ENCODE assay signal across 8 cellular contexts in the genomic region with DNA sequence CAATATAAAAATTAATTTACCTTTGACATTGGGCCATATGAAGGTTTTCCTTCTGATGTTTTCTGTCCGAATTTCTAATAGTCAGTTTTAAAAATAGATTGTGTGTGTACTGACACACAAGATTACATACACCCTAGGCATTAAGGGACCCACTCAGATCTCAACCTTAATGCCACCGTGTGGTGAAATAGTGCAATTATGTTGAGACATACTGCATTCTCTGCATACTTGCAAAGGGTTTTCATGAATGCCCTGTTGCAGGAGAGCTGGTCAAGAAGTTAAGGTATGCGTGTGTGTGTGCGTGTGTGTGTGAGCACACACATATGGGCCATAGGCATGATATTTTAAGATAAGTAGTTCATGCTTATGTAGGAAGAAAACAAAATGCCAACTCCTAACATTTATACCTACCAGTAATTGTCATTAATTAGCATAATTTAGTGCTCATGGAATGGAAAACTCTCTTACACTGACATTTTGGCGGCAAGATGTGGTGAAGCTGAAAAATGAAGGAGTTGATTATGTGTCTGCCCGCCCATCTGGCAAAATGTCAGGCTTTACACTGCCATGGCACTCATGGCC. TPM values are rescaled to one million over a fixed set of nuclear protein-coding genes. Genes with fewer than 3 reads are reported as not detected.
DNase-seq lines count a peak whose midpoint lies in the region; ATAC-seq and TF ChIP-seq lines count a peak whose summit lies in the region.
"Had no signal": no experiment of that assay in that cellular context is flagged by ENCODE, and none has a peak within 500 bp of the region (broad histone marks: within the 10 kb centered on the region; RNA-seq: fewer than 3 reads in every experiment).

No MANE protein-coding gene starts in this region.

- TF ChIP-seq CTCF in WTC11 (IDR thresholded peaks at IDR 0.05) (no peak), uterus (IDR thresholded peaks at IDR 0.05) (peak in 3 of 4 experiments; percentile 22 to 41 (median 24))

- POLR2A ChIA-PET in WTC11 (lab: Charles Lee): no interaction called here

- no peak overlapping the region for H3K4me3 Mint-ChIP-seq in WTC11
- H3K4me3 Mint-ChIP-seq: activated naive CD8-positive, alpha-beta T cell had no signal

- H3K27me3 ChIP-seq in MG63 (no peaks in the 10 kb centered on the region), uterus (no peaks in the 10 kb centered on the region)

- DNase-seq in MG63: peak; percentile 57
- peak; percentile 28 for DNase-seq in WTC11 (ENCODE audit: low spot score)
- peak; percentile 45 for DNase-seq in iPS DF 19.7 (ENCODE audit: low read depth, low spot score)
- DNase-seq in uterus: no peak
- no peak for DNase-seq in DMS79 treated with DMSO at 0.1 percent for 48 hours (lab: John Stamatoyannopoulos, UW)
- DNase-seq in activated CD8-positive, alpha-beta memory T cell treated with anti-CD3 and anti-CD28 coated beads, Interleukin-2, amount 50 U/mL, for 4 hours: no peak

- no peaks in the 10 kb centered on the region for H3K27me3 Mint-ChIP-seq in WTC11 (ENCODE audit: low read depth)
- H3K27me3 Mint-ChIP-seq: activated naive CD8-positive, alpha-beta T cell had no signal

- H3K27ac Mint-ChIP-seq in WTC11: no peak overlapping the region; the same call in 1 of the 2 replicates
- H3K27ac Mint-ChIP-seq: activated naive CD8-positive, alpha-beta T cell had no signal

- TF ChIP-seq POLR2A in uterus (IDR thresholded peaks at IDR 0.05): no peak

- H3K4me3 ChIP-seq in MG63 (no peak overlapping the region), uterus (no peak overlapping the region)

- peaks cover 7% of the 10 kb centered on the region for H3K4me1 Mint-ChIP-seq in WTC11

- H3K36me3 Mint-ChIP-seq in WTC11: no peaks in the 10 kb centered on the region
- H3K36me3 Mint-ChIP-seq: activated naive CD8-positive, alpha-beta T cell had no signal

- H3K27ac ChIP-seq in uterus: no peak overlapping the region

- ATAC-seq in GM18519 (IDR thresholded peaks at IDR 0.05; ENCODE audit: low FRiP score, unreplicated experiment): peak; percentile 58
- ATAC-seq in WTC11: peak; percentile 99

- H3K9me3 ChIP-seq in MG63: no peaks in the 10 kb centered on the region
- H3K9me3 ChIP-seq in uterus: no peaks in the 10 kb centered on the region

- intact Hi-C loops in uterus (cut with DNase I; ENCODE audit: low total_unique reads): no loop called here

- H3K4me1 ChIP-seq in uterus: no peaks in the 10 kb centered on the region

- no peaks in the 10 kb centered on the region for H3K36me3 ChIP-seq in MG63
- H3K36me3 ChIP-seq in uterus: no peaks in the 10 kb centered on the region

- no peaks in the 10 kb centered on the region for H3K9me3 Mint-ChIP-seq in WTC11

- CTCF ChIA-PET in WTC11 (lab: Charles Lee): interaction anchor here (0.6 to 3.0 kb wide), 16 partner anchors 12 to 1070 kb away, joined by 3 to 29 read pairs (median 4); a partner anchor contains a TSS

TF ChIP-seq in WTC11, 78 proteins besides CTCF, POLR2A, EP300 and RAD21:
- peak; percentile 17; the same call in 1 of the 2 replicates for TF ChIP-seq TEAD1 (CRISPR knock-in tag; IDR thresholded peaks at IDR 0.05)
- no peak for TF ChIP-seq NR1H2 (CRISPR knock-in tag; IDR thresholded peaks at IDR 0.05)
- no peak for TF ChIP-seq GRHL2 (CRISPR knock-in tag; IDR thresholded peaks at IDR 0.05; ENCODE audit: insufficient replicate concordance, severe bottlenecking)
- TF ChIP-seq CREB1 (CRISPR knock-in tag; IDR thresholded peaks at IDR 0.05): no peak
- no peak for TF ChIP-seq CREM (CRISPR knock-in tag; IDR thresholded peaks at IDR 0.05)
- TF ChIP-seq, protein P1, sequence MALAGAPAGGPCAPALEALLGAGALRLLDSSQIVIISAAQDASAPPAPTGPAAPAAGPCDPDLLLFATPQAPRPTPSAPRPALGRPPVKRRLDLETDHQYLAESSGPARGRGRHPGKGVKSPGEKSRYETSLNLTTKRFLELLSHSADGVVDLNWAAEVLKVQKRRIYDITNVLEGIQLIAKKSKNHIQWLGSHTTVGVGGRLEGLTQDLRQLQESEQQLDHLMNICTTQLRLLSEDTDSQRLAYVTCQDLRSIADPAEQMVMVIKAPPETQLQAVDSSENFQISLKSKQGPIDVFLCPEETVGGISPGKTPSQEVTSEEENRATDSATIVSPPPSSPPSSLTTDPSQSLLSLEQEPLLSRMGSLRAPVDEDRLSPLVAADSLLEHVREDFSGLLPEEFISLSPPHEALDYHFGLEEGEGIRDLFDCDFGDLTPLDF (CRISPR knock-in tag; IDR thresholded peaks at IDR 0.05): no peak
- TF ChIP-seq SP1 (CRISPR knock-in tag; conservative IDR thresholded peaks at IDR 0.05): no peak
- no peak for TF ChIP-seq ZNF396 (CRISPR knock-in tag; IDR thresholded peaks at IDR 0.05; ENCODE audit: borderline replicate concordance)
- TF ChIP-seq TEAD4 (CRISPR knock-in tag; IDR thresholded peaks at IDR 0.05): peak; percentile 46; the same call in 1 of the 2 replicates
- no peak for TF ChIP-seq RELA (CRISPR knock-in tag; IDR thresholded peaks at IDR 0.05; ENCODE audit: borderline replicate concordance)
- no peak for TF ChIP-seq NFE2L1 (CRISPR knock-in tag; IDR thresholded peaks at IDR 0.05)
- no peak for TF ChIP-seq ZNF138 (CRISPR knock-in tag; conservative IDR thresholded peaks at IDR 0.05)
TF ChIP-seq in WTC11: peak in this region for 2.

RNA-seq across cellular contexts. Expression of a gene that starts 58.8 kb away (rescaled TPM):
- not detected in 2 replicates for total RNA-seq in MG63 (2014; rRNA removed; shearing (Covaris generic); ENCODE audit: low replicate concordance)
- total RNA-seq in WTC11 (2021): not detected in 3 replicates
- 1 to 10 TPM in 1 of 4 donors, under 1 TPM in 2, not detected in 1; under 0.01 to 2.2 (median 0.34) TPM for total RNA-seq in uterus

Comparison
In these comparisons a context has a peak if more than half of its experiments do, and no peak if none do; other contexts are left out.
1. DNase-seq: peak in MG63 (single experiment), WTC11 (single experiment) and iPS DF 19.7 (single experiment); none in uterus (0 of 2), DMS79 treated with DMSO at 0.1 percent for 48 hours (single experiment) and activated CD8-positive, alpha-beta memory T cell treated with anti-CD3 and anti-CD28 coated beads, Interleukin-2, amount 50 U/mL, for 4 hours (single experiment).